ENCODE assay signal across 26 cellular contexts in the genomic region with DNA sequence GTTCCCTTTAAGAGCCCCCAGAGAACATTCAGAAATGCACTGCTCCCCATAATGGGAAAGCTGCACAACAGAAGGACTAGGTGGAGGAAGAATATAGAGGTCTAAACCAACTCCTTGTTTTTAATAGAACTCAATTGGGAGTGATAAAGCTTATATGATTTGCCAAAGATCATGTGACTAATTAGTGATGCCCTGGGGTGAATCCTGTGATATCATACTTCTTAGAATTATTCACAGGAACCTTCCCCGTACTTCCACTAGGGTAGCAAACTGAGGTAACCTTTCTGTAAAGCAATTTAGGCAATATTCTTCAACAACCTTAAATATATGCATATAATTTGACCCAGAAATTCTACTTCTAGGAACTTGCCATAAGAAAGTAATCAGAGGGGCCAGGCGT.
DNase-seq lines count a peak whose midpoint lies in the region; ATAC-seq, FAIRE-seq and TF ChIP-seq lines count a peak whose summit lies in the region.
"Had no signal": no experiment of that assay in that cellular context is flagged by ENCODE, and none has a peak within 500 bp of the region (broad histone marks: within the 10 kb centered on the region; RNA-seq: fewer than 3 reads in every experiment).

No MANE protein-coding gene starts in this region.

- H4K20me1 ChIP-seq in K562 (replicated peaks; ENCODE audit: control insufficient read depth, insufficient read depth, low read length), result no peaks in the 10 kb centered on the region
- H4K20me1 ChIP-seq: BLaER1 treated with 17β-estradiol and CSF1 and Interleukin-3, amounts not matched to agents 10 nM and 100 nM had no signal

- no peaks in the 10 kb centered on the region for H3K36me3 ChIP-seq in K562 (ENCODE audit: control insufficient read depth, insufficient read depth, low read length)
- H3K36me3 ChIP-seq in endodermal cell (ENCODE audit: control insufficient read depth, insufficient read depth, low read length), result no peaks in the 10 kb centered on the region
- H3K36me3 ChIP-seq: BLaER1 treated with 17β-estradiol and CSF1 and Interleukin-3, amounts not matched to agents 10 nM and 100 nM had no signal

- WGBS in K562 (ENCODE audit: insufficient coverage, low coverage, missing lambda C conversion rate), result 51% methylated on average over 2 of the region's 2 CpGs
- WGBS in endodermal cell (ENCODE audit: insufficient coverage in 1 of 2, insufficient read length in 1 of 2), 2 experiments, result 60 to 91% methylated on average over 1 to 2 of the region's 2 CpGs

- no peak for TF ChIP-seq CTCF in K562 (IDR thresholded peaks at IDR 0.05 in 2 of 3, conservative IDR thresholded peaks at IDR 0.05 in 1 of 3; ENCODE audit: insufficient read depth in 2 of 3, low read depth in 1 of 3, low read length in 3 of 3)
- peak; percentile 29 for TF ChIP-seq CTCF in endodermal cell (conservative IDR thresholded peaks at IDR 0.05)
- TF ChIP-seq CTCF in omental fat pad (IDR thresholded peaks at IDR 0.05), result no peak

- H3K36me3 Mint-ChIP-seq in endodermal cell (ENCODE audit: low read depth), result no peaks in the 10 kb centered on the region
- H3K36me3 Mint-ChIP-seq: CD8-positive, alpha-beta memory T cell had no signal

- intact Hi-C loops in K562 (cut with micrococcal nuclease), result no loop called here

- FAIRE-seq in K562 (lab: Jason Lieb, UNC), result no peak
- FAIRE-seq: A549, GM12878, GM12892, GM19239 had no signal

- DNase-seq in ELR (ENCODE audit: low read depth) (peak; percentile 23), K562 (ENCODE audit: extremely low read depth in 1 of 4, low spot score in 3 of 4) (no peak), endodermal cell (no peak), omental fat pad (ENCODE audit: low spot score) (no peak), NCI-H187 (lab: John Stamatoyannopoulos, UW) (no peak), EL (no peak)
- DNase-seq: AML-193; CD4-positive, alpha-beta T cell; CD8-positive, alpha-beta memory T cell; COR-L47; DMS 273 treated with DMSO at 0.1 percent for 48 hours; DMS153; DMS53; DMS79; DND-41; GDM1 had no signal

- H3K9ac ChIP-seq in K562 (ENCODE audit: insufficient read depth in 1 of 2, low read depth in 2 of 2, low read length in 2 of 2), result no peak overlapping the region
- no peak overlapping the region for H3K9ac ChIP-seq in endodermal cell (ENCODE audit: extremely low read depth, low read length, poor library complexity, severe bottlenecking)
- H3K9ac ChIP-seq: BLaER1 treated with 17β-estradiol and CSF1 and Interleukin-3, amounts not matched to agents 10 nM and 100 nM had no signal

- no peaks in the 10 kb centered on the region for H3K9me3 ChIP-seq in K562 (replicated peaks; ENCODE audit: control insufficient read depth, insufficient read depth, low read depth, low read length)
- no peaks in the 10 kb centered on the region for H3K9me3 ChIP-seq in endodermal cell (ENCODE audit: control insufficient read depth, low read length)
- H3K9me3 ChIP-seq: A549; BLaER1 treated with 17β-estradiol and CSF1 and Interleukin-3, amounts not matched to agents 10 nM and 100 nM had no signal

- no peak for TF ChIP-seq POLR2A in K562 (conservative IDR thresholded peaks at IDR 0.05)

- no peak overlapping the region for H3K4me3 Mint-ChIP-seq in endodermal cell
- H3K4me3 Mint-ChIP-seq: B cell; CD4-positive, alpha-beta T cell; CD8-positive, alpha-beta memory T cell had no signal

- POLR2A ChIA-PET in K562 (lab: Yijun Ruan, JAX), result interaction anchor here (0.6 kb wide), 1 partner anchor 42 kb away, joined by 3 read pairs; no protein-coding TSS in a partner anchor

- no peak overlapping the region for H2AFZ ChIP-seq in K562 (ENCODE audit: low read depth, low read length)

- in situ Hi-C loops in K562 (cut with MboI), result no loop called here

- H3K79me2 ChIP-seq in K562 (ENCODE audit: control insufficient read depth, insufficient read depth, low read length), result no peaks in the 10 kb centered on the region

- no peaks in the 10 kb centered on the region for H3K9me1 ChIP-seq in K562 (ENCODE audit: control insufficient read depth, insufficient read depth, low read length)

- no peak for TF ChIP-seq RAD21 in K562 (CRISPR knock-in tag; conservative IDR thresholded peaks at IDR 0.05 in 1 of 2, IDR thresholded peaks at IDR 0.05 in 1 of 2)

- no peak overlapping the region for H3K4me2 ChIP-seq in K562 (ENCODE audit: insufficient read depth, low read length)
- H3K4me2 ChIP-seq: BLaER1 treated with 17β-estradiol and CSF1 and Interleukin-3, amounts not matched to agents 10 nM and 100 nM had no signal

- H3K27me3 ChIP-seq in K562 (ENCODE audit: control insufficient read depth in 2 of 2, insufficient read depth in 2 of 2, low read length in 2 of 2) (no peaks in the 10 kb centered on the region), endodermal cell (ENCODE audit: control insufficient read depth, insufficient read depth, low read length, poor library complexity, severe bottlenecking) (no peaks in the 10 kb centered on the region)
- H3K27me3 ChIP-seq: BLaER1 treated with 17β-estradiol and CSF1 and Interleukin-3, amounts not matched to agents 10 nM and 100 nM had no signal

- H3K27me3 Mint-ChIP-seq in endodermal cell (ENCODE audit: insufficient read depth), result peaks cover 1% of the 10 kb centered on the region

- TF ChIP-seq EP300 in K562 (IDR thresholded peaks at IDR 0.05; ENCODE audit: low read length), result no peak

- no peaks in the 10 kb centered on the region for H3K9me3 Mint-ChIP-seq in endodermal cell
- H3K9me3 Mint-ChIP-seq: CD4-positive, alpha-beta T cell; CD8-positive, alpha-beta memory T cell had no signal

- peaks cover 3% of the 10 kb centered on the region for H3K4me1 Mint-ChIP-seq in endodermal cell
- H3K4me1 Mint-ChIP-seq: B cell; CD8-positive, alpha-beta memory T cell had no signal

- ATAC-seq in K562, result no peak
- ATAC-seq in esophagus mucosa, result peak; percentile 26
- no peak for ATAC-seq in omental fat pad (ENCODE audit: low FRiP score)
- no peak for ATAC-seq in GM18498 (IDR thresholded peaks at IDR 0.05; ENCODE audit: unreplicated experiment)
- ATAC-seq: A549, GM12878 had no signal

- CTCF ChIA-PET in K562 (lab: Yijun Ruan, JAX; ENCODE audit: low intra/inter-chr PET ratio), result no interaction called here

- H3K4me1 ChIP-seq in K562 (replicated peaks in 1 of 2; ENCODE audit: control insufficient read depth in 2 of 2, insufficient read depth in 2 of 2, low read length in 2 of 2) (no peaks in the 10 kb centered on the region; a peak in 1 of 5 replicates), endodermal cell (ENCODE audit: control insufficient read depth, insufficient read depth, low read length) (no peaks in the 10 kb centered on the region)

- H3K27ac Mint-ChIP-seq in endodermal cell, result no peak overlapping the region
- H3K27ac Mint-ChIP-seq: B cell; CD4-positive, alpha-beta T cell; CD8-positive, alpha-beta memory T cell had no signal

- no TSS peak for BruUV-seq in K562 (replicated peaks; lab: Mats Ljungman, UMichigan)

- H3K4me3 ChIP-seq in K562 (no peak overlapping the region), endodermal cell (ENCODE audit: low read length) (no peak overlapping the region)
- H3K4me3 ChIP-seq: A549; BLaER1 treated with 17β-estradiol and CSF1 and Interleukin-3, amounts not matched to agents 10 nM and 100 nM; GM12878 had no signal

- H3K27ac ChIP-seq in K562 (ENCODE audit: extremely low read depth, low read depth, low read length), result no peak overlapping the region
- no peak overlapping the region for H3K27ac ChIP-seq in endodermal cell (ENCODE audit: low read depth, low read length)
- H3K27ac ChIP-seq: 22Rv1; A549; BLaER1 treated with 17β-estradiol and CSF1 and Interleukin-3, amounts not matched to agents 10 nM and 100 nM; C4-2B had no signal

TF ChIP-seq in K562, 482 proteins besides CTCF, POLR2A, EP300 and RAD21:
- TF ChIP-seq, protein P1, sequence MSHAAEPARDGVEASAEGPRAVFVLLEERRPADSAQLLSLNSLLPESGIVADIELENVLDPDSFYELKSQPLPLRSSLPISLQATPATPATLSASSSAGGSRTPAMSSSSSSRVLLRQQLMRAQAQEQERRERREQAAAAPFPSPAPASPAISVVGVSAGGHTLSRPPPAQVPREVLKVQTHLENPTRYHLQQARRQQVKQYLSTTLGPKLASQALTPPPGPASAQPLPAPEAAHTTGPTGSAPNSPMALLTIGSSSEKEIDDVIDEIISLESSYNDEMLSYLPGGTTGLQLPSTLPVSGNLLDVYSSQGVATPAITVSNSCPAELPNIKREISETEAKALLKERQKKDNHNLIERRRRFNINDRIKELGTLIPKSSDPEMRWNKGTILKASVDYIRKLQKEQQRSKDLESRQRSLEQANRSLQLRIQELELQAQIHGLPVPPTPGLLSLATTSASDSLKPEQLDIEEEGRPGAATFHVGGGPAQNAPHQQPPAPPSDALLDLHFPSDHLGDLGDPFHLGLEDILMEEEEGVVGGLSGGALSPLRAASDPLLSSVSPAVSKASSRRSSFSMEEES (CRISPR knock-in tag; IDR thresholded peaks at IDR 0.05), result peak; percentile 75
- no peak for TF ChIP-seq ZNF395 (CRISPR knock-in tag; IDR thresholded peaks at IDR 0.05)
- no peak for TF ChIP-seq ZNF277 (CRISPR knock-in tag; IDR thresholded peaks at IDR 0.05; ENCODE audit: borderline replicate concordance)
- 0 out of 2 replicates have a peak, but pooled peaks have one; percentile 5 for TF ChIP-seq EGR1 (conservative IDR thresholded peaks at IDR 0.05)
TF ChIP-seq in K562: peak in this region for 2.
